15 cellular contexts compared by ENCODE assay signal in genomic region chr12:109255377-109255776, GRCh38. TPM values are rescaled to one million over a fixed set of nuclear protein-coding genes. Genes with fewer than 3 reads are reported as not detected.
DNase-seq lines count a peak whose midpoint lies in the region; ATAC-seq, FAIRE-seq and TF ChIP-seq lines count a peak whose summit lies in the region.
"Had no signal": no experiment of that assay in that cellular context is flagged by ENCODE, and none has a peak within 500 bp of the region (broad histone marks: within the 10 kb centered on the region; RNA-seq: fewer than 3 reads in every experiment).

No MANE protein-coding gene starts in this region.

- WGBS in HepG2 (ENCODE audit: low lambda C conversion rate) = 92% methylated on average over 5 of the region's 5 CpGs
- WGBS in right lobe of liver (ENCODE audit: insufficient coverage, low coverage, low lambda C conversion rate, missing lambda C conversion rate) = 70% methylated on average over 5 of the region's 5 CpGs
- WGBS in SK-N-SH (ENCODE audit: low lambda C conversion rate) = 88% methylated on average over 5 of the region's 5 CpGs

- H4K20me1 ChIP-seq in HepG2 (ENCODE audit: insufficient read depth, low read length) (no peaks in the 10 kb centered on the region), SK-N-SH (ENCODE audit: insufficient read depth) (no peaks in the 10 kb centered on the region), MM.1S (ENCODE audit: insufficient read depth, low read length) (no peaks in the 10 kb centered on the region)

- CTCF ChIA-PET in HepG2 (lab: Yijun Ruan, JAX; ENCODE audit: low intra/inter-chr PET ratio, low total read pairs) = no interaction called here
- CTCF ChIA-PET in SK-N-SH (lab: Yijun Ruan, JAX) = interaction anchor here (1.2 to 2.6 kb wide), 4 partner anchors 8 to 144 kb away, joined by 3 to 10 read pairs (median 4); no protein-coding TSS in a partner anchor

- H3K9me3 ChIP-seq in HepG2 (ENCODE audit: low read length) = peaks cover 6% of the 10 kb centered on the region
- H3K9me3 ChIP-seq in right lobe of liver = no peaks in the 10 kb centered on the region
- no peaks in the 10 kb centered on the region for H3K9me3 ChIP-seq in SK-N-SH
- H3K9me3 ChIP-seq in MM.1S (replicated peaks; ENCODE audit: insufficient read depth, low read length) = no peaks in the 10 kb centered on the region

- H3K27me3 ChIP-seq in HepG2 (ENCODE audit: control insufficient read depth in 1 of 2, insufficient read depth in 2 of 2, low read length in 2 of 2) (no peaks in the 10 kb centered on the region), right lobe of liver (no peaks in the 10 kb centered on the region), SK-N-SH (ENCODE audit: insufficient read depth) (no peaks in the 10 kb centered on the region), MM.1S (replicated peaks; ENCODE audit: insufficient read depth, low read length) (no peaks in the 10 kb centered on the region)

- intact Hi-C loops in HepG2 (cut with micrococcal nuclease; ENCODE audit: unreplicated experiment) = loop anchor here (2.0 kb wide), 2 partner anchors 121 to 145 kb away; no protein-coding TSS in a partner anchor
- intact Hi-C loops in right lobe of liver (cut with DNase I) = loop anchor here in 1 of 2 donors (5.0 kb wide), 1 partner anchor 132 kb away; no protein-coding TSS in a partner anchor

- H3K4me3 ChIP-seq in HepG2 (replicated peaks in 1 of 3; ENCODE audit: insufficient read depth in 1 of 3, low read depth in 2 of 3, low read length in 3 of 3) = no peak overlapping the region
- no peak overlapping the region for H3K4me3 ChIP-seq in right lobe of liver
- H3K4me3 ChIP-seq in SK-N-SH (ENCODE audit: low read depth in 2 of 2, low read length in 1 of 2) = no peak overlapping the region
- no peak overlapping the region for H3K4me3 ChIP-seq in fibroblast of the aortic adventitia (ENCODE audit: low read depth, low read length)
- H3K4me3 ChIP-seq in MM.1S (ENCODE audit: low read length) = no peak overlapping the region

- no peak for TF ChIP-seq EP300 in HepG2 (IDR thresholded peaks at IDR 0.05; ENCODE audit: low read depth in 2 of 2, low read length in 2 of 2)
- TF ChIP-seq EP300 in HepG2 (CRISPR knock-in tag; IDR thresholded peaks at IDR 0.05; ENCODE audit: borderline replicate concordance) = no peak
- TF ChIP-seq EP300 in SK-N-SH (IDR thresholded peaks at IDR 0.05; ENCODE audit: borderline replicate concordance in 1 of 2, low read depth in 1 of 2, low read length in 1 of 2) = no peak

- BruUV-seq in HepG2 (replicated peaks; lab: Mats Ljungman, UMichigan) = no TSS peak

- POLR2A ChIA-PET in HepG2 (lab: Yijun Ruan, JAX) (no interaction called here), SK-N-SH (lab: Yijun Ruan, JAX) (no interaction called here)

- H3K9me2 ChIP-seq in SK-N-SH (no peaks in the 10 kb centered on the region), MM.1S (replicated peaks; ENCODE audit: insufficient read depth, low read length) (no peaks in the 10 kb centered on the region)

- peaks cover 0 to 3% of the 10 kb centered on the region in 2 experiments; a peak in 1 of 5 replicates for H3K36me3 ChIP-seq in HepG2 (replicated peaks in 1 of 2; ENCODE audit: control insufficient read depth in 1 of 2, insufficient read depth in 2 of 2, low read length in 2 of 2)
- peaks cover 0 to 100% (median 58%) of the 10 kb centered on the region in 4 donors for H3K36me3 ChIP-seq in right lobe of liver
- H3K36me3 ChIP-seq in SK-N-SH (replicated peaks in 1 of 2; ENCODE audit: control insufficient read depth in 1 of 2, insufficient read depth in 2 of 2, low read length in 1 of 2) = no peaks in the 10 kb centered on the region
- H3K36me3 ChIP-seq in MM.1S (replicated peaks; ENCODE audit: insufficient read depth, low read length) = no peaks in the 10 kb centered on the region

- H3K4me1 ChIP-seq in HepG2 (ENCODE audit: insufficient read depth, low read length) (no peaks in the 10 kb centered on the region), right lobe of liver (no peaks in the 10 kb centered on the region), SK-N-SH (ENCODE audit: control insufficient read depth in 1 of 2, insufficient read depth in 2 of 2, low read depth in 1 of 2, low read length in 1 of 2) (no peaks in the 10 kb centered on the region), MM.1S (ENCODE audit: low read length) (no peaks in the 10 kb centered on the region)

- ATAC-seq in HepG2 = peak; percentile 85
- no peak for ATAC-seq in right lobe of liver
- no peak for ATAC-seq in HG02763 (IDR thresholded peaks at IDR 0.05; ENCODE audit: unreplicated experiment)
- no peak for ATAC-seq in HG03520 (IDR thresholded peaks at IDR 0.05; ENCODE audit: unreplicated experiment)
- ATAC-seq: left colon had no signal

- H3K9ac ChIP-seq in HepG2 (ENCODE audit: insufficient read depth, low read depth, low read length) = no peak overlapping the region
- no peak overlapping the region for H3K9ac ChIP-seq in SK-N-SH
- H3K9ac ChIP-seq in MM.1S (ENCODE audit: low read length) = no peak overlapping the region

- H3F3A ChIP-seq in SK-N-SH (replicated peaks; ENCODE audit: insufficient read depth) (no peaks in the 10 kb centered on the region), MM.1S (ENCODE audit: insufficient read depth, low read length) (no peaks in the 10 kb centered on the region)

- DNase-seq in HepG2 (ENCODE audit: low spot score) = peak; percentile 24
- DNase-seq in right lobe of liver = no peak
- no peak for DNase-seq in SK-N-SH
- DNase-seq in fibroblast of the aortic adventitia (ENCODE audit: low read depth) = peak; percentile 15
- DNase-seq in MM.1S = no peak
- DNase-seq in NCI-H2171 treated with DMSO at 0.1 percent for 48 hours (lab: John Stamatoyannopoulos, UW) = no peak
- DNase-seq: activated CD4-positive, alpha-beta T cell treated with anti-CD3 and anti-CD28 coated beads, Interleukin-2, amount 50 U/mL, for 4 hours; activated naive CD8-positive, alpha-beta T cell treated with anti-CD3 and anti-CD28 coated beads for 36 hours; C1 segment of cervical spinal cord; left colon had no signal

- H3K4me2 ChIP-seq in HepG2 (ENCODE audit: low read depth, low read length) (no peak overlapping the region), SK-N-SH (no peak overlapping the region), MM.1S (ENCODE audit: low read depth, low read length) (no peak overlapping the region)

- peak; percentile 57; the same call in 1 of the 2 replicates for TF ChIP-seq RAD21 in HepG2 (CRISPR knock-in tag; IDR thresholded peaks at IDR 0.05)
- TF ChIP-seq RAD21 in SK-N-SH (IDR thresholded peaks at IDR 0.05; ENCODE audit: low read length) = peak; percentile 20; the same call in 1 of the 2 replicates

- H3K27ac ChIP-seq in HepG2 (ENCODE audit: extremely low read length, insufficient read depth, low read length) (no peak overlapping the region), right lobe of liver (no peak overlapping the region), SK-N-SH (ENCODE audit: low read depth in 2 of 2, low read length in 1 of 2) (no peak overlapping the region), MM.1S (ENCODE audit: low read length) (no peak overlapping the region)

- TF ChIP-seq CTCF in HepG2 (CRISPR knock-in tag; IDR thresholded peaks at IDR 0.05) = peak; percentile 63
- no peak for TF ChIP-seq CTCF in right lobe of liver (IDR thresholded peaks at IDR 0.05)
- TF ChIP-seq CTCF in SK-N-SH (IDR thresholded peaks at IDR 0.05) = no peak
- TF ChIP-seq CTCF in fibroblast of the aortic adventitia (IDR thresholded peaks at IDR 0.05; ENCODE audit: insufficient read depth, low read length) = no peak
- no peak for TF ChIP-seq CTCF in MM.1S (IDR thresholded peaks at IDR 0.05; ENCODE audit: low read length)

- TF ChIP-seq POLR2A in HepG2 (IDR thresholded peaks at IDR 0.05; ENCODE audit: insufficient read depth in 1 of 2, low read depth in 2 of 2, low read length in 2 of 2) (no peak), right lobe of liver (IDR thresholded peaks at IDR 0.05) (no peak)

- in situ Hi-C loops in HepG2 (cut with HindIII; ENCODE audit: extremely low pct_ligation_motif_present, low pct_unique_long_range_greater_than_20kb) = no loop called here

- no peak overlapping the region for H2AFZ ChIP-seq in HepG2 (ENCODE audit: low read length)
- H2AFZ ChIP-seq in SK-N-SH (ENCODE audit: low read depth) = no peak overlapping the region
- H2AFZ ChIP-seq in MM.1S (ENCODE audit: low read length) = no peak overlapping the region

- H3K79me2 ChIP-seq in HepG2 (ENCODE audit: insufficient read depth, low read length) (no peaks in the 10 kb centered on the region), SK-N-SH (ENCODE audit: insufficient read depth) (no peaks in the 10 kb centered on the region), MM.1S (ENCODE audit: low read length) (no peaks in the 10 kb centered on the region)

- FAIRE-seq in HepG2 (lab: Jason Lieb, UNC) = no peak
- FAIRE-seq: endometrium, urothelium cell line had no signal

RNA-seq across cellular contexts. Expression of gene FOXN4, which starts 53.7 kb away (rescaled TPM):
- total RNA-seq in HepG2 (2016; rRNA removed; fragmentation: Illumina TruSeq; extraction: Trizol) = 0.11 and 0.13 TPM in 2 replicates
- not detected in 2 replicates for total RNA-seq in HepG2 (2016; cell fraction: cytosol; rRNA removed; fragmentation: Illumina TruSeq; extraction: Trizol; ENCODE audit: low read depth)
- total RNA-seq in HepG2 (2016; cell fraction: insoluble cytoplasmic fraction; rRNA removed; fragmentation: Illumina TruSeq; extraction: Trizol) = 0.04 and 0.12 TPM in 2 replicates
- 0.14 and 0.22 TPM in 2 replicates for total RNA-seq in HepG2 (2016; cell fraction: membrane; rRNA removed; fragmentation: Illumina TruSeq; extraction: Trizol)
- not detected in 2 replicates for total RNA-seq in HepG2 (2016; cell fraction: nucleus; rRNA removed; fragmentation: Illumina TruSeq; extraction: Trizol)
- polyA plus RNA-seq in HepG2 (2011; rRNA removed) = not detected in 2 replicates
- not detected in 2 replicates for polyA plus RNA-seq in HepG2 (2011; cell fraction: cytosol; rRNA removed)
- 0.13 TPM in 1 of 2 replicates, not detected in the other for polyA plus RNA-seq in HepG2 (2011; cell fraction: nucleus; rRNA removed)
- not detected in 2 replicates for polyA plus RNA-seq in HepG2 (2012)
- polyA plus RNA-seq in HepG2 (2016; cell fraction: cytosol; fragmentation: Illumina TruSeq; extraction: Trizol; ENCODE audit: low read depth) = 0.03 TPM in 1 of 2 replicates, not detected in the other
- polyA plus RNA-seq in HepG2 (2016; cell fraction: insoluble cytoplasmic fraction; fragmentation: Illumina TruSeq; extraction: Trizol; ENCODE audit: low read depth) = 0.21 and 0.37 TPM in 2 replicates
- 0.07 TPM in 2 replicates for polyA plus RNA-seq in HepG2 (2016; cell fraction: membrane; fragmentation: Illumina TruSeq; extraction: Trizol; ENCODE audit: low read depth)
- polyA plus RNA-seq in HepG2 (2016; cell fraction: nucleus; fragmentation: Illumina TruSeq; extraction: Trizol; ENCODE audit: insufficient read depth, low read depth) = 0.41 TPM in 1 of 2 replicates, not detected in the other
- 0.33 TPM in 1 of 2 replicates, not detected in the other for polyA minus RNA-seq in HepG2 (2011; rRNA and poly(A)+ RNA removed; ENCODE audit: low replicate concordance)
- not detected in 2 replicates for polyA minus RNA-seq in HepG2 (2011; cell fraction: cytosol; rRNA and poly(A)+ RNA removed)
- polyA minus RNA-seq in HepG2 (2011; cell fraction: nucleus; rRNA and poly(A)+ RNA removed) = not detected in 2 replicates
- total RNA-seq in right lobe of liver = under 1 TPM in 4 of 6 experiments, not detected in 2; 0.06 to 0.86 (median 0.15) TPM
- polyA plus RNA-seq in SK-N-SH (2012; rRNA removed) = 0.03 and 0.10 TPM in 2 replicates
- 0.03 and 0.17 TPM in 2 replicates for polyA plus RNA-seq in SK-N-SH (2012; cell fraction: cytosol; rRNA removed)
- 0.25 and 0.48 TPM in 2 replicates for polyA plus RNA-seq in SK-N-SH (2012; cell fraction: nucleus; rRNA removed)
- not detected in 2 replicates for total RNA-seq in fibroblast of the aortic adventitia (ENCODE audit: low replicate concordance)
- total RNA-seq: activated naive CD8-positive, alpha-beta T cell treated with anti-CD3 and anti-CD28 coated beads for 36 hours; left colon; RPMI7951 had no signal

Comparison
In these comparisons a context has a peak if more than half of its experiments do, and no peak if none do; other contexts are left out.
1. DNase-seq: peak in HepG2 (single experiment) and fibroblast of the aortic adventitia (single experiment); none in right lobe of liver (0 of 3), SK-N-SH (single experiment), MM.1S (single experiment) and NCI-H2171 treated with DMSO at 0.1 percent for 48 hours (single experiment).
2. Of the 25 proteins assayed by ChIP-seq in both HepG2 and SK-N-SH: peak only in HepG2: CTCF; only in SK-N-SH: none; in both: RAD21; in neither: 23.